21 cellular contexts compared by ENCODE assay signal in the genomic region with DNA sequence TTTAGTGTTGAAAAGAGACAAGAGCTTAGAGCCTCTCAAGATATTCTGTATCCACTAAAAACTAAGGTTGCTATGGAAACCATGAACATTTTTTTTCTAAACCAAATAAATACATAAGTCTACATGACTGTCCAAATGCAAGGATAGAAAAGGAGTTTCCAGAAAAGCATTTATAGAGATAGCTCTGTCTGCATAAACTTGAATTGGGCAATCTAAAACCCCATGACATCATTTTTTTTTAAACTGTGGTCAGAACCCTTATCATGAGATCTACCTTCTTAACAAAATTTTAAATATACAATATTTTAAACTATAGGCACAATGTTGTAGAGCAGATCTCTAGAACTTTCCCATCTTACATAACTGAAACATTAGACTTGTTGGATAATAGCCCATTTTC. TPM values are rescaled to one million over a fixed set of nuclear protein-coding genes. Genes with fewer than 3 reads are reported as not detected.
"Had no signal": no experiment of that assay in that cellular context is flagged by ENCODE, and none has a peak within 500 bp of the region (broad histone marks: within the 10 kb centered on the region; RNA-seq: fewer than 3 reads in every experiment).

No MANE protein-coding gene starts in this region.

- H3K27ac ChIP-seq: foreskin keratinocyte, hepatocyte, neutrophil, psoas muscle, stomach, thoracic aorta, transverse colon had no signal

- H2AFZ ChIP-seq: hepatocyte had no signal

- H3K4me3 Mint-ChIP-seq: naive thymus-derived CD8-positive, alpha-beta T cell had no signal

- H3K36me3 ChIP-seq: neutrophil, stomach, thoracic aorta, transverse colon had no signal

- H3K27me3 ChIP-seq: foreskin keratinocyte, hepatocyte, neutrophil, stomach, transverse colon had no signal

- H3K4me3 ChIP-seq: hepatocyte, mucosa of descending colon, psoas muscle, stomach, thoracic aorta, transverse colon had no signal

- H3K9me3 ChIP-seq: neutrophil, psoas muscle, thoracic aorta had no signal

- ATAC-seq: esophagus mucosa; foreskin keratinocyte; mucosa of descending colon; naive thymus-derived CD8-positive, alpha-beta T cell; psoas muscle had no signal

- H3K4me1 ChIP-seq: psoas muscle, transverse colon had no signal

- H3K79me2 ChIP-seq: hepatocyte had no signal

- H3K27me3 Mint-ChIP-seq: naive thymus-derived CD8-positive, alpha-beta T cell had no signal

- DNase-seq: effector memory CD4-positive, alpha-beta T cell; foreskin keratinocyte; head of caudate nucleus; kidney glomerular epithelial cell; mucosa of descending colon; naive thymus-derived CD8-positive, alpha-beta T cell; psoas muscle; retina; small intestine; stimulated activated CD4-positive, alpha-beta T cell treated with anti-CD3 and anti-CD28 coated beads, Interleukin-12 subunit alpha, Interleukin-12 subunit beta, amount 100 ng/mL, for 4 hours; stimulated activated naive CD4-positive, alpha-beta T cell; stomach; substantia nigra; transverse colon had no signal

- H3K4me2 ChIP-seq: hepatocyte had no signal

- H3K36me3 Mint-ChIP-seq: naive thymus-derived CD8-positive, alpha-beta T cell had no signal

- H3K4me1 Mint-ChIP-seq: naive thymus-derived CD8-positive, alpha-beta T cell had no signal

RNA-seq across cellular contexts. Expression of gene FAM83B, which starts 36.4 kb away (rescaled TPM):
- total RNA-seq: lung microvascular endothelial cell; naive thymus-derived CD8-positive, alpha-beta T cell; osteoblast; thoracic aorta had no signal
- polyA plus RNA-seq: naive thymus-derived CD8-positive, alpha-beta T cell; neural cell had no signal
